ENCODE assay signal across 23 cellular contexts in genomic region chr19:32233885-32234284, GRCh38.
"Had no signal": no experiment of that assay in that cellular context is flagged by ENCODE, and none has a peak within 500 bp of the region (broad histone marks: within the 10 kb centered on the region; RNA-seq: fewer than 3 reads in every experiment).

No MANE protein-coding gene starts in this region.

- H3K4me2 ChIP-seq: neural progenitor cell had no signal

- DNase-seq: effector CD4-positive, alpha-beta T cell; endodermal cell; erythroblast; foreskin melanocyte; heart left ventricle; mammary epithelial cell; pancreas; retina; stimulated activated CD4-positive, alpha-beta T cell treated with anti-CD3 and anti-CD28 coated beads, Interleukin-15, amount 100 ng/mL, for 24 hours; stimulated activated CD4-positive, alpha-beta T cell treated with anti-CD3 and anti-CD28 coated beads, Interleukin-1b, Interleukin-23, amount 100 ng/mL, for 48 hours; stimulated activated CD4-positive, alpha-beta T cell treated with anti-CD3 and anti-CD28 coated beads, Interleukin-4, amount 100 ng/mL, for 24 hours; testis; transverse colon had no signal

- H3K9me3 ChIP-seq: heart left ventricle, pancreas, prostate gland, spleen, testis, transverse colon had no signal

- H3K27ac ChIP-seq: coronary artery, heart left ventricle, neural progenitor cell, pancreas, prostate gland, spleen, testis, transverse colon had no signal

- ATAC-seq: heart left ventricle; left lobe of liver; natural killer cell treated with Interleukin-12 subunit alpha and Interleukin-12 subunit beta and Interleukin-15 and Interleukin-18, amount 100 ng/mL, for 72 hours; pancreas; sciatic nerve; stimulated activated memory B cell treated with anti-CD40 and anti-IgM and Interleukin-4, amounts not matched to agents 10 μg/mL and 1 μg/mL and 100 μg/mL, for 72 hours had no signal

- H3K9me3 Mint-ChIP-seq: endodermal cell; mesothelial cell of epicardium; natural killer cell treated with Interleukin-12 subunit alpha and Interleukin-12 subunit beta and Interleukin-15 and Interleukin-18, amount 100 ng/mL, for 72 hours; neural progenitor cell; stimulated activated memory B cell treated with anti-CD40 and anti-IgM and Interleukin-4, amounts not matched to agents 10 μg/mL and 1 μg/mL and 100 μg/mL, for 72 hours; stimulated activated naive CD8-positive, alpha-beta T cell treated with anti-CD3 and anti-CD28 coated beads, Interleukin-15, Interleukin-2, amounts not matched to agents 100 ng/mL and 50 ng/mL, for 24 hours had no signal

- H2AFZ ChIP-seq: neural progenitor cell had no signal

- H3K4me1 Mint-ChIP-seq: endodermal cell; neural progenitor cell; stimulated activated memory B cell treated with anti-CD40 and anti-IgM and Interleukin-4, amounts not matched to agents 10 μg/mL and 1 μg/mL and 100 μg/mL, for 72 hours had no signal

- H3K36me3 Mint-ChIP-seq: mesothelial cell of epicardium; natural killer cell treated with Interleukin-12 subunit alpha and Interleukin-12 subunit beta and Interleukin-15 and Interleukin-18, amount 100 ng/mL, for 72 hours; neural progenitor cell; stimulated activated memory B cell treated with anti-CD40 and anti-IgM and Interleukin-4, amounts not matched to agents 10 μg/mL and 1 μg/mL and 100 μg/mL, for 72 hours had no signal

- H3K27ac Mint-ChIP-seq: endodermal cell; mesothelial cell of epicardium; natural killer cell treated with Interleukin-12 subunit alpha and Interleukin-12 subunit beta and Interleukin-15 and Interleukin-18, amount 100 ng/mL, for 72 hours; neural progenitor cell; stimulated activated memory B cell treated with anti-CD40 and anti-IgM and Interleukin-4, amounts not matched to agents 10 μg/mL and 1 μg/mL and 100 μg/mL, for 72 hours; stimulated activated naive CD8-positive, alpha-beta T cell treated with anti-CD3 and anti-CD28 coated beads, Interleukin-15, Interleukin-2, amounts not matched to agents 100 ng/mL and 50 ng/mL, for 24 hours had no signal

- H3K4me3 Mint-ChIP-seq: endodermal cell; mesothelial cell of epicardium; natural killer cell treated with Interleukin-12 subunit alpha and Interleukin-12 subunit beta and Interleukin-15 and Interleukin-18, amount 100 ng/mL, for 72 hours; neural progenitor cell; stimulated activated memory B cell treated with anti-CD40 and anti-IgM and Interleukin-4, amounts not matched to agents 10 μg/mL and 1 μg/mL and 100 μg/mL, for 72 hours; stimulated activated naive CD8-positive, alpha-beta T cell treated with anti-CD3 and anti-CD28 coated beads, Interleukin-15, Interleukin-2, amounts not matched to agents 100 ng/mL and 50 ng/mL, for 24 hours had no signal

- H3K36me3 ChIP-seq: heart left ventricle, neural progenitor cell, pancreas, prostate gland, spleen, transverse colon had no signal

- H3K27me3 ChIP-seq: neural progenitor cell, testis, transverse colon had no signal

- H3K4me3 ChIP-seq: coronary artery, heart left ventricle, neural progenitor cell, pancreas, prostate gland, spleen, testis, transverse colon had no signal

- H3K4me1 ChIP-seq: heart left ventricle, neural progenitor cell, pancreas, prostate gland, spleen, testis, transverse colon had no signal

- H3K9ac ChIP-seq: neural progenitor cell had no signal
